10 cellular contexts compared by ENCODE assay signal in genomic region chr19:5452594-5453565, GRCh38. TPM values are rescaled to one million over a fixed set of nuclear protein-coding genes. Genes with fewer than 3 reads are reported as not detected.
A peak's percentile ranks its signal among the peaks of the same experiment; 100 is the strongest.
DNase-seq lines count a peak whose midpoint lies in the region; ATAC-seq and TF ChIP-seq lines count a peak whose summit lies in the region.
"Had no signal": no experiment of that assay in that cellular context is flagged by ENCODE, and none has a peak within 500 bp of the region (broad histone marks: within the 10 kb centered on the region; RNA-seq: fewer than 3 reads in every experiment).

No MANE protein-coding gene starts in this region.

- BruUV-seq in HCT116 (replicated peaks; lab: Mats Ljungman, UMichigan), result no TSS peak

- no peak overlapping the region for H3K27ac Mint-ChIP-seq in stimulated activated memory B cell treated with anti-CD40 and anti-IgM and Interleukin-4, amounts not matched to agents 10 μg/mL and 1 μg/mL and 100 μg/mL, for 72 hours

- H3K4me1 ChIP-seq in HCT116 (ENCODE audit: control insufficient read depth in 1 of 2, insufficient read depth in 2 of 2, low read length in 2 of 2), result peaks cover 0 to 4% of the 10 kb centered on the region in 2 experiments; a peak in 1 of 4 replicates
- H3K4me1 ChIP-seq: uterus had no signal

- H2AFZ ChIP-seq in HCT116 (ENCODE audit: low read depth, low read length, poor library complexity, severe bottlenecking), result no peak overlapping the region

- peak; percentile 99 for ATAC-seq in HCT116
- ATAC-seq in stimulated activated memory B cell treated with anti-CD40 and anti-IgM and Interleukin-4, amounts not matched to agents 10 μg/mL and 1 μg/mL and 100 μg/mL, for 72 hours, result no peak
- no peak for ATAC-seq in GM19351 (IDR thresholded peaks at IDR 0.05; ENCODE audit: unreplicated experiment)

- H4K20me1 ChIP-seq in HCT116 (ENCODE audit: insufficient read depth), result no peaks in the 10 kb centered on the region

- POLR2A ChIA-PET in HCT116 (lab: Charles Lee), result interaction anchor here (0.6 to 1.1 kb wide), 3 partner anchors 18 to 144 kb away, joined by 3 to 8 read pairs (median 4); no protein-coding TSS in a partner anchor

- H3K9ac ChIP-seq in HCT116 (ENCODE audit: low read length), result no peak overlapping the region

- TF ChIP-seq POLR2A in HCT116 (IDR thresholded peaks at IDR 0.05; ENCODE audit: borderline replicate concordance, extremely low read depth, insufficient read depth, insufficient read length), result no peak

- no peak overlapping the region for H3K4me3 Mint-ChIP-seq in stimulated activated memory B cell treated with anti-CD40 and anti-IgM and Interleukin-4, amounts not matched to agents 10 μg/mL and 1 μg/mL and 100 μg/mL, for 72 hours

- no peaks in the 10 kb centered on the region for H3K4me1 Mint-ChIP-seq in stimulated activated memory B cell treated with anti-CD40 and anti-IgM and Interleukin-4, amounts not matched to agents 10 μg/mL and 1 μg/mL and 100 μg/mL, for 72 hours

- H3K4me2 ChIP-seq in HCT116 (ENCODE audit: low read length), result 0 out of 2 replicates have a peak overlapping the region, but pooled peaks have one; percentile 1

- DNase-seq in D341Med (ENCODE audit: low spot score), result peak; percentile 81
- DNase-seq in HCT116 (ENCODE audit: low read depth, low spot score), result peak; percentile 78
- DNase-seq in RKO (ENCODE audit: low spot score), result peak; percentile 61
- DNase-seq in fibroblast of mammary gland (ENCODE audit: low read depth), result peak; percentile 37
- DNase-seq in inferior parietal cortex (ENCODE audit: extremely low spot score), result no peak
- DNase-seq in NCI-H2107 treated with DMSO at 0.1 percent for 48 hours (lab: John Stamatoyannopoulos, UW; ENCODE audit: unreplicated experiment), result no peak
- DNase-seq: uterus had no signal

- no peaks in the 10 kb centered on the region for H3K79me2 ChIP-seq in HCT116 (ENCODE audit: insufficient read depth, low read length)

- H3K36me3 Mint-ChIP-seq in stimulated activated memory B cell treated with anti-CD40 and anti-IgM and Interleukin-4, amounts not matched to agents 10 μg/mL and 1 μg/mL and 100 μg/mL, for 72 hours, result no peaks in the 10 kb centered on the region

- H3K9me3 ChIP-seq in HCT116 (ENCODE audit: control insufficient read depth in 1 of 2, insufficient read depth in 1 of 2, low read depth in 1 of 2, low read length in 2 of 2), result no peaks in the 10 kb centered on the region
- H3K9me3 ChIP-seq: uterus had no signal

- RAD21 ChIA-PET in HCT116 (lab: Charles Lee; ENCODE audit: low non-redundant PET in 1 of 2, low total read pairs in 2 of 2, uncharacterized antibody in 2 of 2, unreplicated experiment in 2 of 2), result no interaction called here

- peaks cover 43% of the 10 kb centered on the region for H3K27me3 Mint-ChIP-seq in stimulated activated memory B cell treated with anti-CD40 and anti-IgM and Interleukin-4, amounts not matched to agents 10 μg/mL and 1 μg/mL and 100 μg/mL, for 72 hours

- TF ChIP-seq CTCF in HCT116 (IDR thresholded peaks at IDR 0.05 in 2 of 3, conservative IDR thresholded peaks at IDR 0.05 in 1 of 3; ENCODE audit: borderline replicate concordance in 1 of 3, insufficient read depth in 1 of 3, low read depth in 2 of 3, low read length in 2 of 3) (no peak), fibroblast of mammary gland (conservative IDR thresholded peaks at IDR 0.05; ENCODE audit: control insufficient read depth, insufficient read depth, low read depth, low read length) (no peak)

- intact Hi-C loops in HCT116 (cut with micrococcal nuclease), result no loop called here

- no peaks in the 10 kb centered on the region for H3K36me3 ChIP-seq in HCT116 (ENCODE audit: control insufficient read depth in 1 of 2, insufficient read depth in 2 of 2, low read length in 2 of 2)
- H3K36me3 ChIP-seq: uterus had no signal

- no peaks in the 10 kb centered on the region for H3K9me2 ChIP-seq in HCT116 (ENCODE audit: insufficient read depth)

- H3K27ac ChIP-seq in HCT116 (ENCODE audit: low read depth, low read length), result no peak overlapping the region
- H3K27ac ChIP-seq: uterus had no signal

- peaks cover 1% of the 10 kb centered on the region for H3K9me3 Mint-ChIP-seq in stimulated activated memory B cell treated with anti-CD40 and anti-IgM and Interleukin-4, amounts not matched to agents 10 μg/mL and 1 μg/mL and 100 μg/mL, for 72 hours

- CTCF ChIA-PET in HCT116 (lab: Charles Lee), result interaction anchor here (1.1 kb wide), 1 partner anchor 70 kb away, joined by 3 read pairs; no protein-coding TSS in a partner anchor

- no peak for TF ChIP-seq RAD21 in HCT116 (IDR thresholded peaks at IDR 0.05; ENCODE audit: low read depth)

- 0 out of 2 replicates have a peak, but pooled peaks cover 8% of the 10 kb centered on the region for H3K27me3 ChIP-seq in HCT116 (ENCODE audit: insufficient read depth, low read length)

- no peak overlapping the region for H3K4me3 ChIP-seq in HCT116 (replicated peaks in 1 of 2; ENCODE audit: low read depth in 1 of 2, low read length in 2 of 2)
- no peak overlapping the region for H3K4me3 ChIP-seq in fibroblast of mammary gland (ENCODE audit: control insufficient read depth, low read depth, low read length)
- H3K4me3 ChIP-seq: uterus had no signal

TF ChIP-seq in HCT116, 20 proteins besides CTCF, POLR2A, EP300 and RAD21:
- TF ChIP-seq SRF (IDR thresholded peaks at IDR 0.05; ENCODE audit: low read depth) (no peak), ZBTB33 (IDR thresholded peaks at IDR 0.05; ENCODE audit: extremely low read depth, insufficient replicate concordance, low read length) (no peak), MAX (IDR thresholded peaks at IDR 0.05) (peak; percentile 81), SP1 (IDR thresholded peaks at IDR 0.05; ENCODE audit: low read depth) (peak; percentile 98), YY1 (IDR thresholded peaks at IDR 0.05; ENCODE audit: extremely low read depth, insufficient replicate concordance, low read depth, low read length) (peak; percentile 38), EGR1 (IDR thresholded peaks at IDR 0.05; ENCODE audit: low read depth) (no peak), ELF1 (IDR thresholded peaks at IDR 0.05; ENCODE audit: borderline replicate concordance, low read depth) (no peak), ZNF274 (IDR thresholded peaks at IDR 0.05; ENCODE audit: low read depth, low read length) (no peak), EZH2phosphoT487 (IDR thresholded peaks at IDR 0.05; ENCODE audit: borderline replicate concordance) (no peak)

RNA-seq across cellular contexts. Expression of gene ZNRF4, which starts 2.3 kb away (rescaled TPM):
- total RNA-seq in HCT116 (2021; ENCODE audit: unreplicated experiment), result not detected
- polyA plus RNA-seq in HCT116 (2012), result not detected in 2 replicates
- total RNA-seq: skeletal muscle tissue, uterus had no signal

Comparison
In these comparisons a context has a peak if more than half of its experiments do, and no peak if none do; other contexts are left out.
1. DNase-seq: peak in D341Med (single experiment), HCT116 (single experiment), RKO (single experiment) and fibroblast of mammary gland (single experiment); none in inferior parietal cortex (single experiment) and NCI-H2107 treated with DMSO at 0.1 percent for 48 hours (single experiment).